In genomic region chr12:94140556-94140955, GRCh38 we compare ENCODE assay signal across 1 cellular context.
TF ChIP-seq lines count a peak whose summit lies in the region.

No MANE protein-coding gene starts in this region.

TF ChIP-seq in HepG2, 621 proteins besides CTCF, POLR2A, EP300 and RAD21 (continued from another document):
- no peak for TF ChIP-seq ZNF687 (CRISPR knock-in tag; IDR thresholded peaks at IDR 0.05)
- no peak for TF ChIP-seq NFYC (CRISPR knock-in tag; IDR thresholded peaks at IDR 0.05)
- TF ChIP-seq IKZF1 (IDR thresholded peaks at IDR 0.05) = no peak
- TF ChIP-seq TGIF2 (CRISPR knock-in tag; IDR thresholded peaks at IDR 0.05) = no peak
- TF ChIP-seq RARA (CRISPR knock-in tag; IDR thresholded peaks at IDR 0.05) = no peak
- TF ChIP-seq KDM2A (CRISPR knock-in tag; IDR thresholded peaks at IDR 0.05; ENCODE audit: borderline replicate concordance, low read depth) = peak; percentile 57; the same call in 1 of the 2 replicates
- TF ChIP-seq FOXA1 (IDR thresholded peaks at IDR 0.05) = no peak
- no peak for TF ChIP-seq FOXA1 (CRISPR knock-in tag; IDR thresholded peaks at IDR 0.05)
- no peak for TF ChIP-seq ZNF235 (CRISPR knock-in tag; IDR thresholded peaks at IDR 0.05; ENCODE audit: borderline replicate concordance)
- TF ChIP-seq IKZF5 (CRISPR knock-in tag; IDR thresholded peaks at IDR 0.05) = no peak
- TF ChIP-seq ZBTB14 (CRISPR knock-in tag; IDR thresholded peaks at IDR 0.05) = no peak
- TF ChIP-seq ZNF263 (CRISPR knock-in tag; IDR thresholded peaks at IDR 0.05) = no peak
- TF ChIP-seq ZBTB21 (CRISPR knock-in tag; IDR thresholded peaks at IDR 0.05) = no peak
- TF ChIP-seq ZNF207 (IDR thresholded peaks at IDR 0.05; ENCODE audit: borderline replicate concordance) = no peak
- TF ChIP-seq ZNF407 (CRISPR knock-in tag; IDR thresholded peaks at IDR 0.05; ENCODE audit: not compliant biosample characterization) = peak; percentile 37
- TF ChIP-seq ZNF350 (CRISPR knock-in tag; IDR thresholded peaks at IDR 0.05; ENCODE audit: borderline replicate concordance, low read depth) = no peak
- no peak for TF ChIP-seq PAF1 (CRISPR knock-in tag; IDR thresholded peaks at IDR 0.05)
- peak; percentile 78 for TF ChIP-seq SMC3 (IDR thresholded peaks at IDR 0.05; ENCODE audit: low read length)
- no peak for TF ChIP-seq EED (CRISPR knock-in tag; IDR thresholded peaks at IDR 0.05)
- no peak for TF ChIP-seq ZIK1 (CRISPR knock-in tag; IDR thresholded peaks at IDR 0.05; ENCODE audit: borderline replicate concordance, low read depth)
- TF ChIP-seq PLSCR1 (CRISPR knock-in tag; IDR thresholded peaks at IDR 0.05; ENCODE audit: borderline replicate concordance) = no peak
- TF ChIP-seq STAG1 (CRISPR knock-in tag; IDR thresholded peaks at IDR 0.05) = peak; percentile 98
